In the genomic region with DNA sequence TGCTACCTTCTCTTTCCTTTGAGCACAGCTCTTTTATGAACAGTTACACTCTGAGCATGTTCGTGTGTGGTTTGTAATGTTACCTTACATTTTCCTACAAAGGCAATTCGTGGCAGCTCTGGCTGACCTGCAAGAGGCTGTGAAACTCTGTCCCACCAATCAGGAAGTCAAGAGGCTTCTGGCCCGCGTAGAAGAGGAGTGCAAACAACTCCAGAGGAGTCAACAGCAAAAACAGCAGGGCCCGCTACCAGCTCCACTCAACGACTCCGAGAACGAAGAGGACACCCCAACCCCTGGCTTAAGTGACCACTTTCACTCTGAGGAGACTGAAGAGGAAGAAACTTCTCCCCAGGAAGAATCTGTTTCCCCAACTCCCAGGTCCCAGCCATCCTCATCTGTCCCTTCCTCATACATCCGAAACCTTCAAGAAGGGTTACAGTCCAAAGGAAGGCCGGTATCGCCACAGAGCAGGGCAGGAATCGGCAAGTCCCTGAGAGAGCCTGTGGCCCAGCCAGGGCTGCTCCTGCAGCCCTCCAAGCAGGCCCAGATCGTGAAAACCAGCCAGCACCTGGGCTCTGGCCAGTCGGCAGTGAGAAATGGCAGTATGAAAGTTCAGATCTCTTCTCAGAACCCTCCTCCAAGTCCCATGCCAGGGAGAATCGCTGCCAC, we compare ENCODE assay signal across 16 cellular contexts. TPM values are rescaled to one million over a fixed set of nuclear protein-coding genes. Genes with fewer than 3 reads are reported as not detected.
A peak's percentile ranks its signal among the peaks of the same experiment; 100 is the strongest.
DNase-seq lines count a peak whose midpoint lies in the region; ATAC-seq and TF ChIP-seq lines count a peak whose summit lies in the region.
"Had no signal": no experiment of that assay in that cellular context is flagged by ENCODE, and none has a peak within 500 bp of the region (broad histone marks: within the 10 kb centered on the region; RNA-seq: fewer than 3 reads in every experiment).

No MANE protein-coding gene starts in this region.

- H4K91ac ChIP-seq in mesenchymal stem cell (ENCODE audit: low read length), result peak overlapping the region; percentile 32

- H3K9me3 ChIP-seq in left ventricle myocardium inferior (replicated peaks) (no peaks in the 10 kb centered on the region), right atrium auricular region (no peaks in the 10 kb centered on the region), mesenchymal stem cell (ENCODE audit: control insufficient read depth, low read length) (no peaks in the 10 kb centered on the region), upper lobe of right lung (no peaks in the 10 kb centered on the region), aorta (ENCODE audit: control insufficient read depth, low read length) (no peaks in the 10 kb centered on the region)
- H3K9me3 ChIP-seq: SJCRH30 had no signal

- no peak overlapping the region for H2BK15ac ChIP-seq in mesenchymal stem cell (ENCODE audit: low read depth, poor library complexity, severe bottlenecking)

- no peaks in the 10 kb centered on the region for H3K27me3 ChIP-seq in left ventricle myocardium inferior (ENCODE audit: low read depth)
- H3K27me3 ChIP-seq in right atrium auricular region, result no peaks in the 10 kb centered on the region
- no peaks in the 10 kb centered on the region for H3K27me3 ChIP-seq in mesenchymal stem cell (ENCODE audit: control insufficient read depth in 1 of 2, insufficient read depth in 1 of 2, low read length in 2 of 2)
- no peaks in the 10 kb centered on the region for H3K27me3 ChIP-seq in upper lobe of right lung
- H3K27me3 ChIP-seq in aorta (ENCODE audit: control insufficient read depth in 1 of 2, insufficient read depth in 2 of 2, low read length in 1 of 2), result no peaks in the 10 kb centered on the region
- H3K27me3 ChIP-seq: SJCRH30 had no signal

- no peak overlapping the region for H3K9ac ChIP-seq in mesenchymal stem cell (ENCODE audit: low read length)

- TF ChIP-seq CTCF in left ventricle myocardium inferior (IDR thresholded peaks at IDR 0.05; ENCODE audit: borderline replicate concordance), result no peak
- no peak for TF ChIP-seq CTCF in right atrium auricular region (IDR thresholded peaks at IDR 0.05)
- no peak for TF ChIP-seq CTCF in upper lobe of right lung (IDR thresholded peaks at IDR 0.05)

- H3K4me3 ChIP-seq in left ventricle myocardium inferior, result no peak overlapping the region
- no peak overlapping the region for H3K4me3 ChIP-seq in right atrium auricular region
- no peak overlapping the region for H3K4me3 ChIP-seq in mesenchymal stem cell (ENCODE audit: insufficient read depth in 1 of 2, low read depth in 1 of 2, low read length in 2 of 2)
- H3K4me3 ChIP-seq in upper lobe of right lung, result no peak overlapping the region
- no peak overlapping the region for H3K4me3 ChIP-seq in aorta (ENCODE audit: low read length in 2 of 2)
- H3K4me3 ChIP-seq: K562, SJCRH30 had no signal

- no peak overlapping the region for H2AK5ac ChIP-seq in mesenchymal stem cell (ENCODE audit: low read length, severe bottlenecking)

- H3K27ac ChIP-seq in left ventricle myocardium inferior (replicated peaks) (peak overlapping the region; percentile 79), right atrium auricular region (no peak overlapping the region), caudate nucleus (ENCODE audit: low read depth, low read length) (peak overlapping the region; percentile 74), mesenchymal stem cell (ENCODE audit: low read length, poor library complexity, severe bottlenecking) (no peak overlapping the region), upper lobe of right lung (peak overlapping the region; percentile 42), aorta (ENCODE audit: low read depth in 1 of 2, low read length in 2 of 2) (no peak overlapping the region)
- H3K27ac ChIP-seq: HL-60, SJCRH30 had no signal

- no peak for DNase-seq in left ventricle myocardium inferior
- DNase-seq in right atrium auricular region (ENCODE audit: low spot score), result no peak
- DNase-seq in caudate nucleus (lab: John Stamatoyannopoulos, UW), result no peak
- no peak for DNase-seq in mesenchymal stem cell
- DNase-seq in upper lobe of right lung, result peak; percentile 76
- no peak for DNase-seq in EL
- DNase-seq in NCI-H1436 treated with DMSO at 0.1 percent for 48 hours (lab: John Stamatoyannopoulos, UW), result no peak
- no peak for DNase-seq in aorta
- DNase-seq: AML-193; CD4-positive, CD25-positive, alpha-beta regulatory T cell; NCI-H1048; NCI-H2171; NCI-H446 treated with DMSO at 0.1 percent for 48 hours; SJCRH30 had no signal

- H2AFZ ChIP-seq in mesenchymal stem cell (ENCODE audit: low read depth, low read length), result no peak overlapping the region

- H3K36me3 ChIP-seq in left ventricle myocardium inferior, result peaks cover 76% of the 10 kb centered on the region
- peaks cover 70% of the 10 kb centered on the region for H3K36me3 ChIP-seq in right atrium auricular region
- H3K36me3 ChIP-seq in mesenchymal stem cell (ENCODE audit: control insufficient read depth in 1 of 2, insufficient read depth in 2 of 2, low read depth in 1 of 2, low read length in 2 of 2), result peaks cover 31 to 40% of the 10 kb centered on the region in 2 experiments
- peaks cover 36% of the 10 kb centered on the region for H3K36me3 ChIP-seq in upper lobe of right lung
- no peaks in the 10 kb centered on the region for H3K36me3 ChIP-seq in aorta (ENCODE audit: control insufficient read depth in 1 of 2, insufficient read depth in 2 of 2, low read length in 1 of 2)

- H3K4me1 ChIP-seq in left ventricle myocardium inferior (peaks cover 82% of the 10 kb centered on the region), right atrium auricular region (peaks cover 0 to 38% of the 10 kb centered on the region in 2 donors), mesenchymal stem cell (ENCODE audit: control insufficient read depth, insufficient read depth, low read depth, low read length) (no peaks in the 10 kb centered on the region), upper lobe of right lung (peaks cover 34% of the 10 kb centered on the region), aorta (ENCODE audit: control insufficient read depth in 1 of 2, insufficient read depth in 2 of 2, low read length in 2 of 2) (no peaks in the 10 kb centered on the region)
- H3K4me1 ChIP-seq: SJCRH30 had no signal

- intact Hi-C loops in left ventricle myocardium inferior (cut with micrococcal nuclease) (no loop called here), upper lobe of right lung (cut with DNase I) (no loop called here), aorta (cut with DNase I) (no loop called here)

- H4K8ac ChIP-seq in mesenchymal stem cell (ENCODE audit: low read length), result no peak overlapping the region

- H3K4ac ChIP-seq in mesenchymal stem cell (ENCODE audit: low read depth in 1 of 2, low read length in 2 of 2), result no peak overlapping the region

- H3K4me2 ChIP-seq in mesenchymal stem cell (ENCODE audit: low read length, poor library complexity, severe bottlenecking), result no peak overlapping the region

- H3K79me1 ChIP-seq in mesenchymal stem cell (replicated peaks; ENCODE audit: low read length, poor library complexity, severe bottlenecking), result peaks cover 11% of the 10 kb centered on the region

- H2BK12ac ChIP-seq in mesenchymal stem cell (ENCODE audit: low read length in 2 of 2), result no peak overlapping the region

- WGBS in mesenchymal stem cell, result 95% methylated on average over 15 of the region's 15 CpGs
- 86 to 87% methylated on average over 15 of the region's 15 CpGs for WGBS in aorta, 2 donors

- H3K23ac ChIP-seq in mesenchymal stem cell (ENCODE audit: low read length in 2 of 2), result no peak overlapping the region

- H2BK5ac ChIP-seq in mesenchymal stem cell (ENCODE audit: low read depth, low read length, poor library complexity, severe bottlenecking), result no peak overlapping the region

- no peak overlapping the region for H3K18ac ChIP-seq in mesenchymal stem cell (ENCODE audit: low read depth in 1 of 2, low read length in 2 of 2)

- no peak overlapping the region for H3K14ac ChIP-seq in mesenchymal stem cell (ENCODE audit: low read length in 2 of 2)

- ATAC-seq in upper lobe of right lung (peak; percentile 84), aorta (ENCODE audit: low FRiP score) (no peak)
- ATAC-seq: K562 had no signal

- no peak overlapping the region for H2BK120ac ChIP-seq in mesenchymal stem cell (ENCODE audit: low read depth, low read length)

RNA-seq across cellular contexts. Expression of a gene that starts 56.9 kb away (rescaled TPM):
- total RNA-seq in left ventricle myocardium inferior (11.4 TPM), right atrium auricular region (1 to 10 TPM; 3.2 to 4.7 TPM), upper lobe of right lung (16.9 TPM), aorta (10 to 100 TPM in 1 of 2 donors, 1 to 10 TPM in 1; 5.2 to 11.3 TPM)
- 3.4 TPM for polyA plus RNA-seq in mesenchymal stem cell (2013, experiment 1 of 2)
- 4.4 TPM for polyA plus RNA-seq in mesenchymal stem cell (2013, experiment 2 of 2)
- polyA plus RNA-seq in aorta, result 1 to 10 TPM; 7.5 to 9.6 TPM

Comparison
In these comparisons a context has a peak if more than half of its experiments do, and no peak if none do; other contexts are left out.
1. H3K27ac ChIP-seq: peak in left ventricle myocardium inferior (single experiment), caudate nucleus (single experiment) and upper lobe of right lung (single experiment); none in right atrium auricular region (0 of 2), mesenchymal stem cell (single experiment) and aorta (0 of 2).